Comparison of ENCODE assay signal across 8 cellular contexts in genomic region chr6:167094436-167094819, GRCh38. TPM values are rescaled to one million over a fixed set of nuclear protein-coding genes. Genes with fewer than 3 reads are reported as not detected.
A peak's percentile ranks its signal among the peaks of the same experiment; 100 is the strongest.
DNase-seq lines count a peak whose midpoint lies in the region; ATAC-seq and TF ChIP-seq lines count a peak whose summit lies in the region.

No MANE protein-coding gene starts in this region.

- no peaks in the 10 kb centered on the region for H3K36me3 ChIP-seq in neutrophil

- H3K4me3 ChIP-seq in neutrophil (ENCODE audit: low read depth in 1 of 2, low read length in 1 of 2): peak overlapping the region in 1 of 2 experiments; percentile 17

- no peaks in the 10 kb centered on the region for H3K27me3 ChIP-seq in neutrophil

- no peak for TF ChIP-seq CTCF in neutrophil (IDR thresholded peaks at IDR 0.05)

- no peaks in the 10 kb centered on the region for H3K9me3 ChIP-seq in neutrophil

- peaks cover 59 to 60% of the 10 kb centered on the region in 2 experiments for H3K4me1 ChIP-seq in neutrophil (ENCODE audit: control insufficient read depth in 1 of 2, insufficient read depth in 1 of 2, low read depth in 1 of 2, low read length in 1 of 2)

- DNase-seq in NCI-H510A treated with DMSO at 0.1 percent for 48 hours (lab: John Stamatoyannopoulos, UW): peak; percentile 11
- DNase-seq in NCI-H510A (lab: John Stamatoyannopoulos, UW): no peak
- peak; percentile 14 for DNase-seq in RPMI7951 (ENCODE audit: low read depth)
- DNase-seq in retina: no peak
- DNase-seq in cerebellar cortex (ENCODE audit: low spot score): no peak
- no peak for DNase-seq in middle frontal gyrus (ENCODE audit: extremely low spot score, low spot score)

- H3K27ac ChIP-seq in neutrophil: peak overlapping the region; percentile 96

- ATAC-seq in HG02759 (IDR thresholded peaks at IDR 0.05; ENCODE audit: unreplicated experiment): peak; percentile 18

RNA-seq across cellular contexts. Expression of gene CCR6, which starts 28.5 kb away (rescaled TPM):
- total RNA-seq in RPMI7951 (2014; rRNA removed; shearing (Covaris generic)): not detected in 2 replicates

Comparison
In these comparisons a context has a peak if more than half of its experiments do, and no peak if none do; other contexts are left out.
1. DNase-seq: peak in NCI-H510A treated with DMSO at 0.1 percent for 48 hours (single experiment) and RPMI7951 (single experiment); none in NCI-H510A (single experiment), retina (single experiment), cerebellar cortex (single experiment) and middle frontal gyrus (single experiment).